In the genomic region with DNA sequence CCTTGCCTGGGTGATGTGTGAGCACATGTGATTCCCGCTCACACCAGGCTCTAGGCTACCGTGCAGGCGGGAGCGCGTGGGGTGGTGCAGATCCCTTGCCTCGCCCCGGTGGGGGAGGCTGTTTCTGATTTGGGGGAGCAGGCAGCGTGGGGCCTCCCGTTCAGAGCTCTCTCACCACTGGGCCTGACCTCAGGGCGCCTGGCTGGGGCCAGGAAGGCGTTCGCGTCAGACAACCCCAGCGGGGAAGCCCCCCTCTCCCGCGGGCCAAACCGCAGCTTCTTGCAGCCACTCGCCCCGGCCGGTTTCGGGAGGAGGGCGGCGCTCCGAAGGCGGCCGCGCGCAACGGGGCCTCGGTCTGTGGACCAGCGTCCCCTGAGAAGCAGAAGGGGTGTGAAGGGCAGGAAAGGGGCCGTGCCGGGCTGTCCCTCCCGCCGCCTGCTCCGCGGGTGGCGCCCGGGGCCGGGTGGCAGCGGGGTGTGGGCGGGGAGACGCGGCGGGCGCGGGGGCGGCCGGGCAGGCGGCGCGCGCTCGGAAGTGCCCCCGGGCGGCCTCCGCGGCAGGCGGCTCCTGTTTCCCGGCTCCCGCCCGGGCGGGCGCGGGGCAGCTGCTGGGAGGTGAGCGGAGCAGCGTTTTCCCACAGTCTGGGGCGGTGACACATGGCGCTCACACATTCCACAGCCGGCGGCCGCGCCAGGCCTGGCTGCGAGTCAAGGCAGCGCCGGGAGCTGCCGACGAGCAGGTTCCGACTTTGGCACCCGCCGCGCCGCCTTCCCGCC, we compare ENCODE assay signal across 8 cellular contexts.
DNase-seq lines count a peak whose midpoint lies in the region; ATAC-seq and TF ChIP-seq lines count a peak whose summit lies in the region.

No MANE protein-coding gene starts in this region.

- H3K4me1 Mint-ChIP-seq in endodermal cell (no peaks in the 10 kb centered on the region), mesothelial cell of epicardium (peaks cover 14% of the 10 kb centered on the region)

- H3K27me3 ChIP-seq in BE2C = no peaks in the 10 kb centered on the region
- H3K27me3 ChIP-seq in endodermal cell (ENCODE audit: control insufficient read depth, insufficient read depth, low read length, poor library complexity, severe bottlenecking) = peaks cover 5% of the 10 kb centered on the region

- DNase-seq in BE2C (peak; percentile 77), NCI-H345 treated with DMSO at 0.1 percent for 48 hours (lab: John Stamatoyannopoulos, UW; ENCODE audit: unreplicated experiment) (peak; percentile 39), endodermal cell (peak; percentile 93), mesothelial cell of epicardium (ENCODE audit: low spot score in 2 of 2, unreplicated experiment in 2 of 2) (peak; percentile 73 to 85)
- peak; percentile 10 to 33 for DNase-seq in activated CD8-positive, alpha-beta memory T cell treated with anti-CD3 and anti-CD28 coated beads for 1 hour (ENCODE audit: extremely low read depth in 1 of 2, low read depth in 1 of 2)
- peak; percentile 39 for DNase-seq in stimulated activated CD8-positive, alpha-beta memory T cell treated with anti-CD3 and anti-CD28 coated beads, Interleukin-15, amount 100 ng/mL, for 24 hours (ENCODE audit: low read depth)

- peak; percentile 93 for ATAC-seq in HG03139 (IDR thresholded peaks at IDR 0.05; ENCODE audit: unreplicated experiment)

- in situ Hi-C loops in GM18951 (cut with MboI; ENCODE audit: low sequenced_read_pairs, unreplicated experiment) = no loop called here

- no peaks in the 10 kb centered on the region for H3K36me3 ChIP-seq in BE2C
- no peaks in the 10 kb centered on the region for H3K36me3 ChIP-seq in endodermal cell (ENCODE audit: control insufficient read depth, insufficient read depth, low read length)

- WGBS in endodermal cell (ENCODE audit: insufficient coverage in 1 of 2, insufficient read length in 1 of 2), 2 experiments = 0 to 6% methylated on average over 12 to 84 of the region's 84 CpGs

- H3K36me3 Mint-ChIP-seq in endodermal cell (ENCODE audit: low read depth) = no peaks in the 10 kb centered on the region
- peaks cover 16% of the 10 kb centered on the region for H3K36me3 Mint-ChIP-seq in mesothelial cell of epicardium

- H3K9me3 ChIP-seq in BE2C (no peaks in the 10 kb centered on the region), endodermal cell (ENCODE audit: control insufficient read depth, low read length) (no peaks in the 10 kb centered on the region)

- peaks cover 10% of the 10 kb centered on the region for H3K27me3 Mint-ChIP-seq in endodermal cell (ENCODE audit: insufficient read depth)
- H3K27me3 Mint-ChIP-seq in mesothelial cell of epicardium (ENCODE audit: low read depth) = peaks cover 4% of the 10 kb centered on the region

- H3K9me3 Mint-ChIP-seq in endodermal cell (peaks cover 8% of the 10 kb centered on the region), mesothelial cell of epicardium (peaks cover 33% of the 10 kb centered on the region)

- H3K4me1 ChIP-seq in BE2C (no peaks in the 10 kb centered on the region), endodermal cell (ENCODE audit: control insufficient read depth, insufficient read depth, low read length) (no peaks in the 10 kb centered on the region)

- peak overlapping the region; percentile 26 for H3K9ac ChIP-seq in endodermal cell (ENCODE audit: extremely low read depth, low read length, poor library complexity, severe bottlenecking)

- H3K4me3 Mint-ChIP-seq in endodermal cell (peak overlapping the region; percentile 50), mesothelial cell of epicardium (peak overlapping the region; percentile 62)

- H3K27ac ChIP-seq in endodermal cell (ENCODE audit: low read depth, low read length) = peak overlapping the region; percentile 77

- H3K4me3 ChIP-seq in BE2C (ENCODE audit: low read depth, low read length) = peak overlapping the region; percentile 56
- H3K4me3 ChIP-seq in endodermal cell (ENCODE audit: low read length) = peak overlapping the region; percentile 70

- no peak overlapping the region for H3K27ac Mint-ChIP-seq in endodermal cell
- peak overlapping the region; percentile 79 for H3K27ac Mint-ChIP-seq in mesothelial cell of epicardium

- TF ChIP-seq CTCF in BE2C (IDR thresholded peaks at IDR 0.05; ENCODE audit: low read depth, low read length) (no peak), endodermal cell (conservative IDR thresholded peaks at IDR 0.05) (no peak), mesothelial cell of epicardium (IDR thresholded peaks at IDR 0.05; ENCODE audit: unreplicated experiment) (no peak)

- TF ChIP-seq POLR2A in GM18951 (IDR thresholded peaks at IDR 0.05; ENCODE audit: extremely low read depth, insufficient read depth, insufficient read length) = peak; percentile 55

Comparison
In these comparisons a context has a peak if more than half of its experiments do, and no peak if none do; other contexts are left out.
1. Peak in every context shown above with its lines: DNase-seq, ATAC-seq, H3K4me3 ChIP-seq and H3K27ac ChIP-seq.
2. DNase-seq: peak in every context shown above with its lines; median percentile 93 in endodermal cell; 79 in mesothelial cell of epicardium; 77 in BE2C; 39 in NCI-H345 treated with DMSO at 0.1 percent for 48 hours; 39 in stimulated activated CD8-positive, alpha-beta memory T cell treated with anti-CD3 and anti-CD28 coated beads, Interleukin-15, amount 100 ng/mL, for 24 hours; 22 in activated CD8-positive, alpha-beta memory T cell treated with anti-CD3 and anti-CD28 coated beads for 1 hour.